ENCODE assay signal across 18 cellular contexts in the genomic region with DNA sequence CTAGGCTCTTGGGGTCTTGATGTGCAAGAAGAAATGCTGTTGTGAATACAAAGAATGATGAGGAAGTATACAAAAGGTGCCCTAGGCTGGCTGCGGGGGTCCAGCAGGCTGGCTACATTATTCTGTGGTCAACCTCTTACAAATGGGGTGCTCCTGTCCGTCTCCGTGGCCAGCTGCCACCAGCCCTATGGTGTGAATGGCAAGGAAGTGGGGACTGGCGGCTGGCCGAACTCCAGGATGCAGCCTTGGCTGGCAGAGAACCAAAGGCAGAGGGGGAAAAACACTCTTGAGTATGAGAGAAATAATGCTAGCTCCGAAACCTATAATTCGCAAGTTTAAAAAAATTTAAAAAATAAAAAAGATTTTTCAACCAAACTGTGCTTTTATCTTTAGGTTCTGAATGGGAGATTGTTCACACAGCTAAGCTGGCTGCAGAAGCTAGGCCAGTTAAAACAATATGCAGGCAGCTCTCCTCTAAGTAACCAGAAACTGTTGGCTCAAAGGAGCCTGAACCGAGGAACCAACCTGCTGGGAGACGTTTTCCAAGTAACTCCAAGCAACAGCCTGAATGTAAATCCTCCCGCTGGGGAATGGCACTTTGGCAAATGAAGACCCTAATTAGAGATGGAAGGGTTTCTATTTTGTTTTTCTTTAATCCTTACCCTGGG. TPM values are rescaled to one million over a fixed set of nuclear protein-coding genes. Genes with fewer than 3 reads are reported as not detected.
DNase-seq lines count a peak whose midpoint lies in the region; TF ChIP-seq lines count a peak whose summit lies in the region.
"Had no signal": no experiment of that assay in that cellular context is flagged by ENCODE, and none has a peak within 500 bp of the region (broad histone marks: within the 10 kb centered on the region; RNA-seq: fewer than 3 reads in every experiment).

No MANE protein-coding gene starts in this region.

- H2AFZ ChIP-seq in Karpas-422 (ENCODE audit: low read length) (no peak overlapping the region), PC-9 (no peak overlapping the region)

- CTCF ChIA-PET in PC-9 (lab: Charles Lee), result no interaction called here

- H3K27me3 ChIP-seq in Karpas-422 (ENCODE audit: low read length), result no peaks in the 10 kb centered on the region
- H3K27me3 ChIP-seq in PC-9 (ENCODE audit: insufficient read depth, low read depth), result no peaks in the 10 kb centered on the region
- H3K27me3 ChIP-seq: breast epithelium, gastroesophageal sphincter had no signal

- no TSS peak for BruUV-seq in PC-9 (replicated peaks; lab: Mats Ljungman, UMichigan)

- H3K9me3 ChIP-seq in Karpas-422 (ENCODE audit: low read length) (no peaks in the 10 kb centered on the region), PC-9 (ENCODE audit: insufficient read depth, low read depth) (no peaks in the 10 kb centered on the region)
- H3K9me3 ChIP-seq: breast epithelium, gastroesophageal sphincter had no signal

- H4K20me1 ChIP-seq in Karpas-422 (ENCODE audit: insufficient read depth, low read depth, low read length) (no peaks in the 10 kb centered on the region), PC-9 (ENCODE audit: insufficient read depth) (no peaks in the 10 kb centered on the region)

- no peaks in the 10 kb centered on the region; the same call in 1 of the 2 replicates for H3F3A ChIP-seq in PC-9 (ENCODE audit: insufficient read depth, low read depth)

- POLR2A ChIA-PET in PC-9 (lab: Charles Lee; ENCODE audit: unreplicated experiment), result no interaction called here

- intact Hi-C loops in PC-9 (cut with micrococcal nuclease; ENCODE audit: unreplicated experiment), result no loop called here

- no peak for TF ChIP-seq CTCF in PC-9 (conservative IDR thresholded peaks at IDR 0.05)

- DNase-seq in ELF-1 (ENCODE audit: low read depth, low spot score), result peak; percentile 77
- peak in 39 of 56 donors; percentile 5 to 87 (median 38) for DNase-seq in amygdala (lab: John Stamatoyannopoulos, UW)
- DNase-seq in iPS-NIHi11 (ENCODE audit: low spot score), result peak; percentile 32
- DNase-seq in pons (ENCODE audit: low spot score), result peak; percentile 35
- DNase-seq in Karpas-422, result no peak
- no peak for DNase-seq in PC-9
- DNase-seq in NCI-H2196 (lab: John Stamatoyannopoulos, UW; ENCODE audit: unreplicated experiment), result no peak
- no peak for DNase-seq in NOMO-1 treated with DMSO at 0.1 percent for 48 hours (lab: John Stamatoyannopoulos, UW; ENCODE audit: unreplicated experiment)
- DNase-seq: activated B cell treated with CpG ODN at 0.5 μM for 24 hours; activated naive CD4-positive, alpha-beta T cell; naive thymus-derived CD8-positive, alpha-beta T cell; stimulated activated naive B cell treated with anti-CD40 and anti-IgM and Interleukin-4, amounts not matched to agents 10 μg/mL and 1 μg/mL and 100 μg/mL, for 72 hours; T-cell had no signal

- H3K4me2 ChIP-seq in Karpas-422 (ENCODE audit: low read depth, low read length, poor library complexity, severe bottlenecking) (no peak overlapping the region), PC-9 (no peak overlapping the region)
- H3K4me2 ChIP-seq: KMS-11 had no signal

- H3K79me2 ChIP-seq in Karpas-422 (ENCODE audit: low read length) (no peaks in the 10 kb centered on the region), PC-9 (ENCODE audit: low read depth) (no peaks in the 10 kb centered on the region)

- no peak overlapping the region for H3K9ac ChIP-seq in Karpas-422 (ENCODE audit: low read length)
- H3K9ac ChIP-seq: KMS-11 had no signal

- H3K4me1 ChIP-seq in Karpas-422 (ENCODE audit: low read length) (no peaks in the 10 kb centered on the region), PC-9 (replicated peaks; ENCODE audit: insufficient read depth) (no peaks in the 10 kb centered on the region)
- H3K4me1 ChIP-seq: breast epithelium had no signal

- H3K36me3 ChIP-seq in Karpas-422 (ENCODE audit: insufficient read depth, low read length) (no peaks in the 10 kb centered on the region), PC-9 (ENCODE audit: low read depth) (no peaks in the 10 kb centered on the region)
- H3K36me3 ChIP-seq: breast epithelium, gastroesophageal sphincter had no signal

- H3K4me3 ChIP-seq in Karpas-422 (ENCODE audit: low read length) (no peak overlapping the region), PC-9 (no peak overlapping the region)
- H3K4me3 ChIP-seq: breast epithelium, gastroesophageal sphincter had no signal

- H3K27ac ChIP-seq in Karpas-422 (ENCODE audit: low read length) (no peak overlapping the region), PC-9 (no peak overlapping the region)
- H3K27ac ChIP-seq: breast epithelium, gastroesophageal sphincter, KMS-11 had no signal

- H3K9me2 ChIP-seq in Karpas-422 (replicated peaks; ENCODE audit: insufficient read depth, low read length) (no peaks in the 10 kb centered on the region), PC-9 (ENCODE audit: insufficient read depth) (no peaks in the 10 kb centered on the region)

RNA-seq across cellular contexts. Expression of a gene that starts 50.3 kb away (rescaled TPM):
- total RNA-seq in Karpas-422 (2014; rRNA removed; shearing (Covaris generic); ENCODE audit: low replicate concordance), result not detected in 2 replicates
- not detected in 2 replicates for total RNA-seq in PC-9 (2021)
- total RNA-seq: activated B cell treated with CpG ODN at 0.5 μM for 24 hours; gastroesophageal sphincter; H1; kidney epithelial cell; naive thymus-derived CD8-positive, alpha-beta T cell; T-cell had no signal

Comparison
In these comparisons a context has a peak if more than half of its experiments do, and no peak if none do; other contexts are left out.
1. DNase-seq: peak in ELF-1 (single experiment), amygdala (39 of 56), iPS-NIHi11 (single experiment) and pons (single experiment); none in Karpas-422 (single experiment), PC-9 (0 of 2), NCI-H2196 (single experiment) and NOMO-1 treated with DMSO at 0.1 percent for 48 hours (single experiment).